ENCODE assay signal across 26 cellular contexts in the genomic region with DNA sequence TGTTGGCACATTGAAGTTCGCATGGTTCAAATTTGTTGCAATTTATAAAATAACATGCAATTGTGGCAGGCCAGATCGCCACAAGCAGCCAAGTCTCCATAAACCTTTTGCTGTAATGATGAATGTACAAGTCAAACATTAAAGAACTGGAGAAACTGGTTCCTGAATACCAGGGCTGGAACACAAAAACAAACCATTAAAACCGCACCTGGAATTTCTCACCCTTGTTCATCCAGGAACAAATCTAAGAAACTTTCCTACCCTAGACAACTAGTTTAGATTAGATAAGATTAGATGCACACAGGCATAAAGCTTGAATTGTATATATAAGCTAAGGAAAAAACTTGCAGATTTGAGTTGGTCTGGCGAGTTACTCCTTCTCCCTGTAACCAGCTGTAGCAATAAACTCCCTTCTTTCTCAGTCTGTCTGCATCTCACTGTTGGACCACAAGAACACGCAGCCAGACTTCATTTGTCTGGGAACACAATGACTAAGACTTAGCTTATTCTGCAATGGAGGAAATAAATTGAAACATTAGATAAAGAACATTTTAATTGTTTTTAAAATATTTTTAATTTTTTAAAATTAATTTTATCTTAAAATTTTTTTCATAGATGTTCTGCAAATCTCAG.
DNase-seq lines count a peak whose midpoint lies in the region; ATAC-seq and TF ChIP-seq lines count a peak whose summit lies in the region.
"Had no signal": no experiment of that assay in that cellular context is flagged by ENCODE, and none has a peak within 500 bp of the region (broad histone marks: within the 10 kb centered on the region; RNA-seq: fewer than 3 reads in every experiment).

No MANE protein-coding gene starts in this region.

- H3K4me3 Mint-ChIP-seq in WTC11: no peak overlapping the region
- H3K4me3 Mint-ChIP-seq: activated CD4-positive, alpha-beta T cell treated with anti-CD3 and anti-CD28 coated beads for 36 hours; activated CD8-positive, alpha-beta memory T cell treated with anti-CD3 and anti-CD28 coated beads, Interleukin-2, amount 10 ng/mL, durations not matched to agents 7 days and 5 days; H9 had no signal

- no peak overlapping the region for H3K27ac Mint-ChIP-seq in WTC11
- H3K27ac Mint-ChIP-seq: activated CD4-positive, alpha-beta T cell treated with anti-CD3 and anti-CD28 coated beads for 36 hours; activated CD8-positive, alpha-beta memory T cell treated with anti-CD3 and anti-CD28 coated beads, Interleukin-2, amount 10 ng/mL, durations not matched to agents 7 days and 5 days; activated T-helper 2 cell treated with anti-CD3 and anti-CD28 coated beads, Interferon-gamma antibody, Interleukin-2, Interleukin-4, amounts not matched to agents 10 μg/mL and 5 μg/mL and 100 μg/mL, durations not matched to agents 14 hours and 24 hours and 36 hours; H9 had no signal

- ATAC-seq in GM21390 (IDR thresholded peaks at IDR 0.05; ENCODE audit: unreplicated experiment): no peak
- no peak for ATAC-seq in WTC11
- ATAC-seq: activated CD4-positive, alpha-beta T cell treated with anti-CD3 and anti-CD28 coated beads for 36 hours; activated CD8-positive, alpha-beta memory T cell treated with anti-CD3 and anti-CD28 coated beads, Interleukin-2, amount 10 ng/mL, durations not matched to agents 7 days and 5 days; gastrocnemius medialis; Panc1; stimulated activated naive CD8-positive, alpha-beta T cell treated with anti-CD3 and anti-CD28 coated beads, Interleukin-15, Interleukin-2, amounts not matched to agents 100 U/mL and 50 U/mL, for 24 hours had no signal

- H3K36me3 Mint-ChIP-seq in WTC11: peaks cover 3% of the 10 kb centered on the region; the same call in 1 of the 2 replicates
- H3K36me3 Mint-ChIP-seq: activated CD8-positive, alpha-beta memory T cell treated with anti-CD3 and anti-CD28 coated beads, Interleukin-2, amount 10 ng/mL, durations not matched to agents 7 days and 5 days had no signal

- CTCF ChIA-PET in WTC11 (lab: Charles Lee): no interaction called here

- no peak overlapping the region for H3K27ac ChIP-seq in rectal smooth muscle tissue (ENCODE audit: low read depth, low read length)
- H3K27ac ChIP-seq: cardiac muscle cell, dorsolateral prefrontal cortex, gastrocnemius medialis, left ventricle myocardium inferior, tibial nerve had no signal

- H3K4me3 ChIP-seq in rectal smooth muscle tissue (ENCODE audit: low read length) (peak overlapping the region; percentile 33), H7 (ENCODE audit: insufficient read depth, low read depth, low read length) (no peak overlapping the region)
- H3K4me3 ChIP-seq: cardiac muscle cell, dorsolateral prefrontal cortex, gastrocnemius medialis, left ventricle myocardium inferior, tibial nerve had no signal

- H3K4me1 ChIP-seq in rectal smooth muscle tissue (ENCODE audit: control insufficient read depth, insufficient read depth, low read length): peaks cover 7% of the 10 kb centered on the region
- H3K4me1 ChIP-seq: gastrocnemius medialis, left ventricle myocardium inferior, tibial nerve had no signal

- no peaks in the 10 kb centered on the region for H3K36me3 ChIP-seq in rectal smooth muscle tissue (ENCODE audit: control insufficient read depth, insufficient read depth, low read length)
- no peaks in the 10 kb centered on the region for H3K36me3 ChIP-seq in H7 (replicated peaks; ENCODE audit: control insufficient read depth, insufficient read depth, low read length)
- H3K36me3 ChIP-seq: cardiac muscle cell, gastrocnemius medialis, left ventricle myocardium inferior, tibial nerve had no signal

- no peak for TF ChIP-seq CTCF in WTC11 (IDR thresholded peaks at IDR 0.05)

- H3K27me3 ChIP-seq in rectal smooth muscle tissue (ENCODE audit: control insufficient read depth, insufficient read depth, low read length) (no peaks in the 10 kb centered on the region), H7 (ENCODE audit: control insufficient read depth, insufficient read depth, low read length) (no peaks in the 10 kb centered on the region)
- H3K27me3 ChIP-seq: cardiac muscle cell, dorsolateral prefrontal cortex, gastrocnemius medialis, tibial nerve had no signal

- no peaks in the 10 kb centered on the region; the same call in 1 of the 2 replicates for H3K27me3 Mint-ChIP-seq in WTC11 (ENCODE audit: low read depth)
- H3K27me3 Mint-ChIP-seq: activated CD4-positive, alpha-beta T cell treated with anti-CD3 and anti-CD28 coated beads for 36 hours; activated CD8-positive, alpha-beta memory T cell treated with anti-CD3 and anti-CD28 coated beads, Interleukin-2, amount 10 ng/mL, durations not matched to agents 7 days and 5 days had no signal

- H3K9me3 Mint-ChIP-seq in WTC11: peaks cover 16% of the 10 kb centered on the region

- H3K4me1 Mint-ChIP-seq in WTC11: no peaks in the 10 kb centered on the region
- H3K4me1 Mint-ChIP-seq: activated CD4-positive, alpha-beta T cell treated with anti-CD3 and anti-CD28 coated beads for 36 hours; activated CD8-positive, alpha-beta memory T cell treated with anti-CD3 and anti-CD28 coated beads, Interleukin-2, amount 10 ng/mL, durations not matched to agents 7 days and 5 days; H9 had no signal

- H3K9ac ChIP-seq in rectal smooth muscle tissue (ENCODE audit: low read length): no peak overlapping the region

- DNase-seq in DMS53 treated with DMSO at 0.1 percent for 48 hours (lab: John Stamatoyannopoulos, UW; ENCODE audit: unreplicated experiment) (peak; percentile 88), NCI-H748 treated with DMSO at 0.1 percent for 48 hours (lab: John Stamatoyannopoulos, UW) (peak; percentile 64), islet precursor cell (peak; percentile 51), medulla oblongata (ENCODE audit: extremely low spot score) (no peak), WTC11 (ENCODE audit: low spot score) (no peak), H7 (no peak)
- DNase-seq: activated CD4-positive, alpha-beta T cell treated with anti-CD3 and anti-CD28 coated beads for 36 hours; activated CD8-positive, alpha-beta memory T cell treated with anti-CD3 and anti-CD28 coated beads, Interleukin-2, amount 10 ng/mL, durations not matched to agents 7 days and 5 days; dorsolateral prefrontal cortex; gastrocnemius medialis; H9; Karpas-422; left ventricle myocardium inferior; NCI-H1105 treated with DMSO at 0.1 percent for 48 hours; NCI-H2171; NCI-H774; nucleus accumbens; stimulated activated CD4-positive, alpha-beta T cell treated with anti-CD3 and anti-CD28 coated beads, Interleukin-1b, Interleukin-23, amount 100 ng/mL, for 48 hours; stimulated activated naive CD8-positive, alpha-beta T cell treated with anti-CD3 and anti-CD28 coated beads, Interleukin-15, Interleukin-2, amounts not matched to agents 100 U/mL and 50 U/mL, for 24 hours; T1000 had no signal

- POLR2A ChIA-PET in WTC11 (lab: Charles Lee): no interaction called here

TF ChIP-seq in WTC11, 78 proteins besides CTCF, POLR2A, EP300 and RAD21 (continues in another document):
- TF ChIP-seq, protein P1, sequence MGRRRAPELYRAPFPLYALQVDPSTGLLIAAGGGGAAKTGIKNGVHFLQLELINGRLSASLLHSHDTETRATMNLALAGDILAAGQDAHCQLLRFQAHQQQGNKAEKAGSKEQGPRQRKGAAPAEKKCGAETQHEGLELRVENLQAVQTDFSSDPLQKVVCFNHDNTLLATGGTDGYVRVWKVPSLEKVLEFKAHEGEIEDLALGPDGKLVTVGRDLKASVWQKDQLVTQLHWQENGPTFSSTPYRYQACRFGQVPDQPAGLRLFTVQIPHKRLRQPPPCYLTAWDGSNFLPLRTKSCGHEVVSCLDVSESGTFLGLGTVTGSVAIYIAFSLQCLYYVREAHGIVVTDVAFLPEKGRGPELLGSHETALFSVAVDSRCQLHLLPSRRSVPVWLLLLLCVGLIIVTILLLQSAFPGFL (CRISPR knock-in tag; IDR thresholded peaks at IDR 0.05; ENCODE audit: borderline replicate concordance): no peak
- no peak for TF ChIP-seq CREB1 (CRISPR knock-in tag; IDR thresholded peaks at IDR 0.05)
- TF ChIP-seq, protein P2, sequence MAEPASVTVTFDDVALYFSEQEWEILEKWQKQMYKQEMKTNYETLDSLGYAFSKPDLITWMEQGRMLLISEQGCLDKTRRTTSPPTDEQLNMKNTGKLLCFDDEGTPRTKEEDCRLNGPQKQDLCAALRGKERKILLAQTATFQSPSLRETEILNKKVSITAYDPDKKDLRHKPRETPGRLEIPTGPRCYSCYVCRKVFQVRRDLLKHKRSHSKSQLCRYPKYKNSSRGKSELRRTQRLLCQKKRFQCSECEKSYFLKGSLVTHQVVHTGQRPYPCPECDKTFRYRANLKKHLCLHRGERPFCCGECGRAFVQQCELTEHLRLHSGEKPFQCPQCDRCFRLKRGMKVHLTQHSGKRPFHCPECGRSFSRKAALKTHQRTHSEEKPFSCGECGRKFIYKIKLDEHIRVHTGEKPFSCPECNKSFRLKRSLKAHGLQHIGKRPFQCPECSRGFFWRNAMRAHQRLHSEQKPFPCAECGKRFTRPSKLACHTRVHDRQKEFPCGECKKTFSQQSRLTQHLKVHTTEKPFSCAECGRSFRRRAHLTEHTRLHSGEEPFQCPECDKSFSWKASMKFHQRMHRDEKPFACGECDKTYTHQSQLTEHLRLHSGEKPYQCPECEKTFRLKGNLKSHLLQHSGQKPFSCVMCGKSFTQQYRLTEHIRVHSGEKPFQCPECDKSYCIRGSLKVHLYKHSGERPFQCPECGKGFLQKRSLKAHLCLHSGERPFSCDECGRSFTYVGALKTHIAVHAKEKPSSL (CRISPR knock-in tag; conservative IDR thresholded peaks at IDR 0.05): no peak
- TF ChIP-seq, protein P3, sequence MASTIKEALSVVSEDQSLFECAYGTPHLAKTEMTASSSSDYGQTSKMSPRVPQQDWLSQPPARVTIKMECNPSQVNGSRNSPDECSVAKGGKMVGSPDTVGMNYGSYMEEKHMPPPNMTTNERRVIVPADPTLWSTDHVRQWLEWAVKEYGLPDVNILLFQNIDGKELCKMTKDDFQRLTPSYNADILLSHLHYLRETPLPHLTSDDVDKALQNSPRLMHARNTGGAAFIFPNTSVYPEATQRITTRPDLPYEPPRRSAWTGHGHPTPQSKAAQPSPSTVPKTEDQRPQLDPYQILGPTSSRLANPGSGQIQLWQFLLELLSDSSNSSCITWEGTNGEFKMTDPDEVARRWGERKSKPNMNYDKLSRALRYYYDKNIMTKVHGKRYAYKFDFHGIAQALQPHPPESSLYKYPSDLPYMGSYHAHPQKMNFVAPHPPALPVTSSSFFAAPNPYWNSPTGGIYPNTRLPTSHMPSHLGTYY (CRISPR knock-in tag; IDR thresholded peaks at IDR 0.05): no peak

Comparison
In these comparisons a context has a peak if more than half of its experiments do, and no peak if none do; other contexts are left out.
1. DNase-seq: peak in DMS53 treated with DMSO at 0.1 percent for 48 hours (single experiment), NCI-H748 treated with DMSO at 0.1 percent for 48 hours (single experiment) and islet precursor cell (single experiment); none in medulla oblongata (single experiment), WTC11 (single experiment) and H7 (single experiment).